In genomic region chr7:6708304-6708703, GRCh38 we compare ENCODE assay signal across 21 cellular contexts. TPM values are rescaled to one million over a fixed set of nuclear protein-coding genes. Genes with fewer than 3 reads are reported as not detected.
"Had no signal": no experiment of that assay in that cellular context is flagged by ENCODE, and none has a peak within 500 bp of the region (broad histone marks: within the 10 kb centered on the region; RNA-seq: fewer than 3 reads in every experiment).

No MANE protein-coding gene starts in this region.

- H3K9me3 ChIP-seq: left lung, neutrophil, thoracic aorta, uterus had no signal

- H3K27me3 Mint-ChIP-seq: activated CD4-positive, alpha-beta T cell treated with anti-CD3 and anti-CD28 coated beads, Interleukin-2, amount 10 ng/mL, durations not matched to agents 7 days and 5 days had no signal

- DNase-seq: activated CD4-positive, alpha-beta T cell treated with anti-CD3 and anti-CD28 coated beads, Interleukin-2, amount 10 ng/mL, durations not matched to agents 7 days and 5 days; activated CD8-positive, alpha-beta memory T cell treated with anti-CD3 and anti-CD28 coated beads, Interleukin-2, amount 10 ng/mL, durations not matched to agents 7 days and 5 days; activated naive CD4-positive, alpha-beta T cell treated with Interleukin-2 at 50 U/mL for 16 hours; activated T-cell treated with anti-CD3 and anti-CD28 coated beads, Interleukin-2, amount 50 U/mL, for 48 hours; anterior cingulate cortex; foreskin melanocyte; head of caudate nucleus; left lung; mesenchymal stem cell; retina; stimulated activated CD4-positive, alpha-beta T cell treated with anti-CD3 and anti-CD28 coated beads, Interleukin-15, amount 100 ng/mL, for 24 hours; stimulated activated CD4-positive, alpha-beta T cell treated with anti-CD3 and anti-CD28 coated beads, Interleukin-4, amount 100 ng/mL, for 4 hours; stomach; SW 1271; uterus; WERI-Rb-1 had no signal

- ATAC-seq: activated CD8-positive, alpha-beta memory T cell treated with anti-CD3 and anti-CD28 coated beads, Interleukin-2, amount 10 ng/mL, durations not matched to agents 7 days and 5 days; left lung had no signal

- H3K27ac Mint-ChIP-seq: activated CD4-positive, alpha-beta T cell treated with anti-CD3 and anti-CD28 coated beads, Interleukin-2, amount 10 ng/mL, durations not matched to agents 7 days and 5 days; activated CD8-positive, alpha-beta memory T cell treated with anti-CD3 and anti-CD28 coated beads, Interleukin-2, amount 10 ng/mL, durations not matched to agents 7 days and 5 days had no signal

- H3K4me3 Mint-ChIP-seq: activated CD8-positive, alpha-beta memory T cell treated with anti-CD3 and anti-CD28 coated beads, Interleukin-2, amount 10 ng/mL, durations not matched to agents 7 days and 5 days had no signal

RNA-seq across cellular contexts. Expression of gene RSPH10B2, which starts 45.6 kb away (rescaled TPM):
- total RNA-seq: bronchial epithelial cell, endothelial cell of umbilical vein, SJSA1, thoracic aorta had no signal
- polyA plus RNA-seq: endothelial cell of umbilical vein, stomach had no signal
